28 cellular contexts compared by ENCODE assay signal in the genomic region with DNA sequence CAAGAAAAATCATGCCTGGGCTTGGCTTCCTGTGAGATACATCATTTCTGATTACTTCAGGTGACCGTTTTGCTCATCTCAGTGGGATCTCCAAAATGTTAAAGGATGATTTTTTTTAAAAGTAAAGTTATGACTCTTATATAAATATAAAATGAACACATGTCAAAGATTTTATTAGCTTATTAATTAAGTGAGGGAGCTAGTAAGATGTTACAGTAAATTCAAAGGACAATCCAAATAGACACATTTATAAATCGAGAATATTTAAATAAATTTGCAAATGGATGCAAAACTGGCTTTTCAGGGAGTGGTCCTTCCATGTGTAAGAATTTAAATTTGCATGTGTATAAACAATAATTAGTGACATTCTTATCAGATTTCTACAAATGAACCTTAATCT.
"Had no signal": no experiment of that assay in that cellular context is flagged by ENCODE, and none has a peak within 500 bp of the region (broad histone marks: within the 10 kb centered on the region; RNA-seq: fewer than 3 reads in every experiment).

No MANE protein-coding gene starts in this region.

- H3K4me1 ChIP-seq: colonic mucosa, esophagus muscularis mucosa, esophagus squamous epithelium, foreskin keratinocyte, gastrocnemius medialis, gastroesophageal sphincter, heart left ventricle, heart right ventricle had no signal

- H3K27me3 ChIP-seq: colonic mucosa, dorsolateral prefrontal cortex, esophagus muscularis mucosa, esophagus squamous epithelium, foreskin keratinocyte, gastrocnemius medialis, gastroesophageal sphincter, heart left ventricle, heart right ventricle had no signal

- H3K9me3 ChIP-seq: colonic mucosa, gastrocnemius medialis had no signal

- H3K27ac ChIP-seq: colonic mucosa, coronary artery, dorsolateral prefrontal cortex, epithelial cell of prostate, esophagus muscularis mucosa, esophagus squamous epithelium, foreskin keratinocyte, gastrocnemius medialis, gastroesophageal sphincter, heart left ventricle, heart right ventricle had no signal

- FAIRE-seq: colon, endometrium, endothelial cell of umbilical vein, frontal cortex had no signal

- H3K4me3 ChIP-seq: colonic mucosa, coronary artery, dorsolateral prefrontal cortex, esophagus muscularis mucosa, esophagus squamous epithelium, gastrocnemius medialis, gastroesophageal sphincter, heart left ventricle, heart right ventricle had no signal

- DNase-seq: colonic mucosa; cortex of kidney; dermis blood vessel endothelial cell; dorsolateral prefrontal cortex; effector CD4-positive, alpha-beta T cell; effector CD8-positive, alpha-beta T cell; effector memory CD4-positive, alpha-beta T cell; effector memory CD8-positive, alpha-beta T cell; endodermal cell; erythroblast; esophagus squamous epithelium; foreskin fibroblast; foreskin keratinocyte; foreskin melanocyte; gastrocnemius medialis; glutamatergic neuron; head of caudate nucleus; heart left ventricle; heart right ventricle had no signal

- H3K36me3 ChIP-seq: colonic mucosa, esophagus muscularis mucosa, esophagus squamous epithelium, gastrocnemius medialis, gastroesophageal sphincter, heart left ventricle, heart right ventricle had no signal

- ATAC-seq: effector memory CD8-positive, alpha-beta T cell; esophagus mucosa; foreskin keratinocyte; gastrocnemius medialis; gastroesophageal sphincter; heart left ventricle; heart right ventricle had no signal
